9 cellular contexts compared by ENCODE assay signal in genomic region chr9:32378496-32378895, GRCh38. TPM values are rescaled to one million over a fixed set of nuclear protein-coding genes. Genes with fewer than 3 reads are reported as not detected.
A peak's percentile ranks its signal among the peaks of the same experiment; 100 is the strongest.
DNase-seq lines count a peak whose midpoint lies in the region; ATAC-seq and TF ChIP-seq lines count a peak whose summit lies in the region.
"Had no signal": no experiment of that assay in that cellular context is flagged by ENCODE, and none has a peak within 500 bp of the region (broad histone marks: within the 10 kb centered on the region; RNA-seq: fewer than 3 reads in every experiment).

No MANE protein-coding gene starts in this region.

- H3K4me1 Mint-ChIP-seq in immature natural killer cell, result peaks cover 2 to 9% of the 10 kb centered on the region in 2 donors
- H3K4me1 Mint-ChIP-seq in stimulated activated memory B cell treated with anti-CD40 and anti-IgM and Interleukin-4, amounts not matched to agents 10 μg/mL and 1 μg/mL and 100 μg/mL, for 72 hours, result peaks cover 18% of the 10 kb centered on the region

- peak; percentile 90 for TF ChIP-seq RAD21 in HCT116 (IDR thresholded peaks at IDR 0.05; ENCODE audit: low read depth)

- no peak overlapping the region; a peak in 1 of 4 replicates for H3K4me3 ChIP-seq in HCT116 (replicated peaks in 1 of 2; ENCODE audit: low read depth in 1 of 2, low read length in 2 of 2)
- H3K4me3 ChIP-seq in LNCaP clone FGC (ENCODE audit: low read depth, low read length), result no peak overlapping the region
- H3K4me3 ChIP-seq in brain microvascular endothelial cell (ENCODE audit: low read depth, low read length), result no peak overlapping the region

- H3K27ac Mint-ChIP-seq in immature natural killer cell, result no peak overlapping the region
- no peak overlapping the region for H3K27ac Mint-ChIP-seq in stimulated activated memory B cell treated with anti-CD40 and anti-IgM and Interleukin-4, amounts not matched to agents 10 μg/mL and 1 μg/mL and 100 μg/mL, for 72 hours

- H3K9ac ChIP-seq in HCT116 (ENCODE audit: low read length), result no peak overlapping the region

- H3K79me2 ChIP-seq in HCT116 (ENCODE audit: insufficient read depth, low read length), result no peaks in the 10 kb centered on the region

- peak overlapping the region; percentile 89 for H2AFZ ChIP-seq in HCT116 (ENCODE audit: low read depth, low read length, poor library complexity, severe bottlenecking)

- H3K36me3 ChIP-seq in HCT116 (ENCODE audit: control insufficient read depth in 1 of 2, insufficient read depth in 2 of 2, low read length in 2 of 2) (no peaks in the 10 kb centered on the region), brain microvascular endothelial cell (replicated peaks) (no peaks in the 10 kb centered on the region)

- DNase-seq in AG08395 (ENCODE audit: low spot score) (peak; percentile 74), HCT116 (ENCODE audit: low read depth, low spot score) (peak; percentile 71), LNCaP clone FGC (ENCODE audit: low read depth) (peak; percentile 61), RKO (ENCODE audit: low spot score) (peak; percentile 83), brain microvascular endothelial cell (peak; percentile 59), immature natural killer cell (peak; percentile 38 to 51 (median 42))

- H3K27me3 Mint-ChIP-seq in immature natural killer cell (ENCODE audit: low read depth in 3 of 3), result peaks cover 6 to 20% (median 8%) of the 10 kb centered on the region in 3 donors
- peaks cover 28% of the 10 kb centered on the region for H3K27me3 Mint-ChIP-seq in stimulated activated memory B cell treated with anti-CD40 and anti-IgM and Interleukin-4, amounts not matched to agents 10 μg/mL and 1 μg/mL and 100 μg/mL, for 72 hours

- peak overlapping the region; percentile 50 for H3K4me2 ChIP-seq in HCT116 (ENCODE audit: low read length)

- no peak for TF ChIP-seq POLR2A in HCT116 (IDR thresholded peaks at IDR 0.05; ENCODE audit: borderline replicate concordance, extremely low read depth, insufficient read depth, insufficient read length)

- H3K36me3 Mint-ChIP-seq in immature natural killer cell, result no peaks in the 10 kb centered on the region
- no peaks in the 10 kb centered on the region for H3K36me3 Mint-ChIP-seq in stimulated activated memory B cell treated with anti-CD40 and anti-IgM and Interleukin-4, amounts not matched to agents 10 μg/mL and 1 μg/mL and 100 μg/mL, for 72 hours

- BruUV-seq in HCT116 (replicated peaks; lab: Mats Ljungman, UMichigan), result no TSS peak

- POLR2A ChIA-PET in HCT116 (lab: Charles Lee), result interaction anchor here (0.9 to 3.0 kb wide), 3 partner anchors 148 to 202 kb away, joined by 3 to 24 read pairs (median 4); no protein-coding TSS in a partner anchor

- intact Hi-C loops in HCT116 (cut with micrococcal nuclease), result loop anchor here (1.0 to 2.0 kb wide), 3 partner anchors 201 to 592 kb away; no protein-coding TSS in a partner anchor

- H3K9me3 Mint-ChIP-seq in immature natural killer cell, result no peaks in the 10 kb centered on the region
- no peaks in the 10 kb centered on the region for H3K9me3 Mint-ChIP-seq in stimulated activated memory B cell treated with anti-CD40 and anti-IgM and Interleukin-4, amounts not matched to agents 10 μg/mL and 1 μg/mL and 100 μg/mL, for 72 hours
- H3K9me3 Mint-ChIP-seq: T-helper 1 cell treated with Interleukin-12 subunit alpha and Interleukin-12 subunit beta and Interleukin-4 antibody, amounts not matched to agents 30 μg/mL and 1 μg/mL, for 36 hours had no signal

- ATAC-seq in HCT116, result peak; percentile 83
- peak; percentile 72 for ATAC-seq in stimulated activated memory B cell treated with anti-CD40 and anti-IgM and Interleukin-4, amounts not matched to agents 10 μg/mL and 1 μg/mL and 100 μg/mL, for 72 hours

- H3K27me3 ChIP-seq in HCT116 (ENCODE audit: insufficient read depth, low read length) (no peaks in the 10 kb centered on the region), brain microvascular endothelial cell (replicated peaks) (no peaks in the 10 kb centered on the region)

- peak; percentile 66 for TF ChIP-seq CTCF in GM12801 (IDR thresholded peaks at IDR 0.05; ENCODE audit: extremely low read depth, insufficient read length)
- TF ChIP-seq CTCF in HCT116 (IDR thresholded peaks at IDR 0.05 in 2 of 3, conservative IDR thresholded peaks at IDR 0.05 in 1 of 3; ENCODE audit: borderline replicate concordance in 1 of 3, insufficient read depth in 1 of 3, low read depth in 2 of 3, low read length in 2 of 3), result peak; percentile 85 to 89 (median 87); a peak in 5 of 6 replicates
- TF ChIP-seq CTCF in LNCaP clone FGC (IDR thresholded peaks at IDR 0.05; ENCODE audit: control insufficient read depth, extremely low read depth, insufficient read depth), result peak; percentile 95
- TF ChIP-seq CTCF in brain microvascular endothelial cell (IDR thresholded peaks at IDR 0.05; ENCODE audit: low read depth, low read length, missing control alignments), result peak; percentile 84

- no peaks in the 10 kb centered on the region for H4K20me1 ChIP-seq in HCT116 (ENCODE audit: insufficient read depth)

- peaks cover 0 to 7% of the 10 kb centered on the region in 2 experiments; a peak in 3 of 4 replicates for H3K4me1 ChIP-seq in HCT116 (ENCODE audit: control insufficient read depth in 1 of 2, insufficient read depth in 2 of 2, low read length in 2 of 2)

- H3K9me3 ChIP-seq in HCT116 (ENCODE audit: control insufficient read depth in 1 of 2, insufficient read depth in 1 of 2, low read depth in 1 of 2, low read length in 2 of 2), result no peaks in the 10 kb centered on the region

- in situ Hi-C loops in brain microvascular endothelial cell (cut with HindIII; ENCODE audit: low pct_ligation_motif_present, low sequenced_read_pairs), result loop anchor here (10.0 kb wide), 1 partner anchor 196 kb away; the partner anchor contains the start of gene NDUFB6

- no peak overlapping the region for H3K27ac ChIP-seq in HCT116 (ENCODE audit: low read depth, low read length)
- no peak overlapping the region for H3K27ac ChIP-seq in brain microvascular endothelial cell

- no peaks in the 10 kb centered on the region for H3K9me2 ChIP-seq in HCT116 (ENCODE audit: insufficient read depth)

- CTCF ChIA-PET in HCT116 (lab: Charles Lee), result interaction anchor here (0.7 to 5.4 kb wide), 24 partner anchors 12 to 590 kb away, joined by 3 to 553 read pairs (median 4); partner anchors contain the start of genes NDUFB6, RIGI, SMIM27 and TOPORS

- no peak overlapping the region for H3K4me3 Mint-ChIP-seq in immature natural killer cell
- H3K4me3 Mint-ChIP-seq in stimulated activated memory B cell treated with anti-CD40 and anti-IgM and Interleukin-4, amounts not matched to agents 10 μg/mL and 1 μg/mL and 100 μg/mL, for 72 hours, result no peak overlapping the region

- RAD21 ChIA-PET in HCT116 (lab: Charles Lee; ENCODE audit: low non-redundant PET in 1 of 2, low total read pairs in 2 of 2, uncharacterized antibody in 2 of 2, unreplicated experiment in 2 of 2), result interaction anchor here (0.6 to 2.8 kb wide), 6 partner anchors 54 to 202 kb away, joined by 3 to 38 read pairs (median 10); partner anchors contain the start of gene RIGI (in 1 of the 2)

TF ChIP-seq in HCT116, 20 proteins besides CTCF, POLR2A, EP300 and RAD21:
- TF ChIP-seq SP1 (IDR thresholded peaks at IDR 0.05; ENCODE audit: low read depth), result no peak
- TF ChIP-seq YY1 (IDR thresholded peaks at IDR 0.05; ENCODE audit: extremely low read depth, insufficient replicate concordance, low read depth, low read length), result no peak
- no peak for TF ChIP-seq ZBTB33 (IDR thresholded peaks at IDR 0.05; ENCODE audit: extremely low read depth, insufficient replicate concordance, low read length)
- TF ChIP-seq CBX3 (IDR thresholded peaks at IDR 0.05; ENCODE audit: low read depth), result no peak
- no peak for TF ChIP-seq SIN3A (IDR thresholded peaks at IDR 0.05; ENCODE audit: low read depth)
- TF ChIP-seq FOSL1 (IDR thresholded peaks at IDR 0.05; ENCODE audit: low read depth), result no peak
- TF ChIP-seq POLR2AphosphoS5 (IDR thresholded peaks at IDR 0.05; ENCODE audit: low read depth, low read length), result no peak
- TF ChIP-seq ELF1 (IDR thresholded peaks at IDR 0.05; ENCODE audit: borderline replicate concordance, low read depth), result no peak
- TF ChIP-seq JUND (IDR thresholded peaks at IDR 0.05), result no peak
- no peak for TF ChIP-seq EZH2 (IDR thresholded peaks at IDR 0.05)
- TF ChIP-seq TCF7L2 (IDR thresholded peaks at IDR 0.05; ENCODE audit: borderline replicate concordance, extremely low read depth, insufficient read depth, insufficient read length), result no peak
- no peak for TF ChIP-seq MAX (IDR thresholded peaks at IDR 0.05)
TF ChIP-seq in HCT116: peak in this region for 0.

RNA-seq across cellular contexts. Expression of gene ACO1, which starts 5.9 kb away (rescaled TPM):
- total RNA-seq in HCT116 (2021; ENCODE audit: unreplicated experiment), result 36.2 TPM
- 21.3 and 23.5 TPM in 2 replicates for polyA plus RNA-seq in HCT116 (2012)
- polyA plus RNA-seq in immature natural killer cell, result 10 to 100 TPM in 2 of 3 donors, 1 to 10 TPM in 1; 6.2 to 16.3 (median 11.8) TPM
